In the genomic region with DNA sequence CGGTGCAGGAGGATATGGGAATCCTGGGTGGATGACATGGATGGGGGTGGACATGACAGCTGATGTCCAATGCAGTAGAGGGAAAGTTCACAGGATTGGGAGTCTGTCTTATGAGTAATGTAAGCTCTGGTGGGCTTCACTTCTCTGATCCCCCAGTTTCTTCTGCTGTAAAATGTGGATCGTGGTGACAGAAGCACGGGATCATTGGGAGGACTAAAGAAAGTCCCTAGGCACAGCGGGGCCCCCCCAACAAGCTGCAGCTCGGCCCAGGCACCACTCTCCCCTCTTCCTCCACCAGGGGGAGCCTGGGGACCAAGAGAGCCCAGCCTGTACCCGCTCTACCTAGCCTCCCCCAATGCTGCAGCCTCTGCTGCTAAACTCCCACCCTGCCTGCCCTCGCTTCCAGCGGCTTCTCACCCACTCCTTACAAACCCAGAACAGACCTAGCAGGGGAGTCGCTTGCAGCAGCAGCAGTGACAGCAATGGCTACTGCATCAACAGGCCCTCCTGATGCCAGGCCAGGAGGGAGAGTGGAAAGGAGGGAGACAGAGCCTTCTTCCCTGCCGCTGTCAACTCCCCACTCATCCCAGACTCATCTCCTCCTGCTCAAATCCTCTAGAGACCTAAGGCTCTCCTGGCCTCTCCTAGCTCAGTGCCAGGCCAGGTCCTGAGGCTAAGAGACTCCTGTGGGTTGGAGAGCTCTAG, we compare ENCODE assay signal across 7 cellular contexts. TPM values are rescaled to one million over a fixed set of nuclear protein-coding genes. Genes with fewer than 3 reads are reported as not detected.
DNase-seq lines count a peak whose midpoint lies in the region; ATAC-seq and TF ChIP-seq lines count a peak whose summit lies in the region.

No MANE protein-coding gene starts in this region.

- TF ChIP-seq CTCF in GM12874 (IDR thresholded peaks at IDR 0.05; ENCODE audit: insufficient read depth, low read depth, low read length) = peak; percentile 84

- peaks cover 26 to 41% (median 31%) of the 10 kb centered on the region in 3 donors for H3K4me1 Mint-ChIP-seq in naive B cell
- H3K4me1 Mint-ChIP-seq in stimulated activated effector memory CD8-positive, alpha-beta T cell treated with anti-CD3 and anti-CD28 coated beads, Interleukin-12 subunit alpha, Interleukin-12 subunit beta, amount 100 ng/mL, for 72 hours = peaks cover 30% of the 10 kb centered on the region

- peak overlapping the region in 2 of 8 donors; percentile 6 to 56 for H3K4me3 Mint-ChIP-seq in naive B cell
- no peak overlapping the region for H3K4me3 Mint-ChIP-seq in stimulated activated effector memory CD8-positive, alpha-beta T cell treated with anti-CD3 and anti-CD28 coated beads, Interleukin-12 subunit alpha, Interleukin-12 subunit beta, amount 100 ng/mL, for 72 hours

- peaks cover 0 to 3% (median 0%) of the 10 kb centered on the region in 7 donors for H3K9me3 Mint-ChIP-seq in naive B cell
- H3K9me3 Mint-ChIP-seq in stimulated activated effector memory CD8-positive, alpha-beta T cell treated with anti-CD3 and anti-CD28 coated beads, Interleukin-12 subunit alpha, Interleukin-12 subunit beta, amount 100 ng/mL, for 72 hours = no peaks in the 10 kb centered on the region

- DNase-seq in NCI-H82 treated with DMSO at 0.1 percent for 48 hours (lab: John Stamatoyannopoulos, UW; ENCODE audit: unreplicated experiment) (peak; percentile 23), activated T-cell treated with anti-CD3 and anti-CD28 coated beads for 1 hour (ENCODE audit: low read depth) (peak; percentile 53), epidermal melanocyte (ENCODE audit: insufficient read length, low spot score) (peak; percentile 71), naive B cell (peak; percentile 68)
- peak; percentile 57 to 81 for DNase-seq in stimulated activated effector memory CD8-positive, alpha-beta T cell treated with anti-CD3 and anti-CD28 coated beads, Interleukin-12 subunit alpha, Interleukin-12 subunit beta, amount 100 ng/mL, for 72 hours (ENCODE audit: low spot score in 2 of 2)

- peaks cover 0 to 17% of the 10 kb centered on the region in 2 donors for H3K36me3 Mint-ChIP-seq in naive B cell
- H3K36me3 Mint-ChIP-seq in stimulated activated effector memory CD8-positive, alpha-beta T cell treated with anti-CD3 and anti-CD28 coated beads, Interleukin-12 subunit alpha, Interleukin-12 subunit beta, amount 100 ng/mL, for 72 hours = no peaks in the 10 kb centered on the region

- ATAC-seq in HG02763 (IDR thresholded peaks at IDR 0.05; ENCODE audit: unreplicated experiment) (peak; percentile 51), naive B cell (ENCODE audit: low read depth in 2 of 2) (peak; percentile 69 to 73)
- ATAC-seq in stimulated activated effector memory CD8-positive, alpha-beta T cell treated with anti-CD3 and anti-CD28 coated beads, Interleukin-12 subunit alpha, Interleukin-12 subunit beta, amount 100 ng/mL, for 72 hours = peak; percentile 89

- peaks cover 28 to 64% (median 43%) of the 10 kb centered on the region in 3 donors for H3K27me3 Mint-ChIP-seq in naive B cell

- no peak overlapping the region for H3K27ac Mint-ChIP-seq in naive B cell
- H3K27ac Mint-ChIP-seq in stimulated activated effector memory CD8-positive, alpha-beta T cell treated with anti-CD3 and anti-CD28 coated beads, Interleukin-12 subunit alpha, Interleukin-12 subunit beta, amount 100 ng/mL, for 72 hours = no peak overlapping the region

RNA-seq across cellular contexts. Expression of a gene that starts 36.1 kb away (rescaled TPM):
- polyA plus RNA-seq in naive B cell (ENCODE audit: low read depth in 6 of 6) = 1 to 10 TPM in 2 of 6 donors, under 1 TPM in 3, not detected in 1; 0.49 to 2.2 (median 0.89) TPM

Comparison
In these comparisons a context has a peak if more than half of its experiments do, and no peak if none do; other contexts are left out.
1. Peak in every context shown above with its lines: DNase-seq and ATAC-seq.